ENCODE assay signal across 3 cellular contexts in genomic region chr18:60929966-60930365, GRCh38.
"Had no signal": no experiment of that assay in that cellular context is flagged by ENCODE, and none has a peak within 500 bp of the region (broad histone marks: within the 10 kb centered on the region; RNA-seq: fewer than 3 reads in every experiment).

No MANE protein-coding gene starts in this region.

- H3K4me3 Mint-ChIP-seq: GM23338, H9 had no signal

- H3K4me3 ChIP-seq: GM23338 had no signal

- DNase-seq: H9, IMR-90 had no signal

- H3K27ac Mint-ChIP-seq: GM23338, H9 had no signal

- H2AFZ ChIP-seq: GM23338 had no signal

- H3K4me2 ChIP-seq: GM23338 had no signal

- ATAC-seq: GM23338 had no signal
